In genomic region chr17:35081638-35082037, GRCh38 we compare ENCODE assay signal across 15 cellular contexts. TPM values are rescaled to one million over a fixed set of nuclear protein-coding genes. Genes with fewer than 3 reads are reported as not detected.
A peak's percentile ranks its signal among the peaks of the same experiment; 100 is the strongest.
DNase-seq lines count a peak whose midpoint lies in the region; ATAC-seq and TF ChIP-seq lines count a peak whose summit lies in the region.
"Had no signal": no experiment of that assay in that cellular context is flagged by ENCODE, and none has a peak within 500 bp of the region (broad histone marks: within the 10 kb centered on the region; RNA-seq: fewer than 3 reads in every experiment).

No MANE protein-coding gene starts in this region.

- intact Hi-C loops in CD4-positive, alpha-beta T cell (cut with DNase I, micrococcal nuclease) = loop anchor here in 1 of 2 experiments (1.0 kb wide), 1 partner anchor 8 kb away; no protein-coding TSS in a partner anchor

- no peaks in the 10 kb centered on the region for H3K27me3 ChIP-seq in CD4-positive, alpha-beta T cell (ENCODE audit: control insufficient read depth, insufficient read depth, low read length)
- H3K27me3 ChIP-seq: testis had no signal

- POLR2A ChIA-PET in CD4-positive, alpha-beta T cell (lab: Charles Lee) = interaction anchor here (0.7 to 3.1 kb wide), 7 partner anchors 8 to 86 kb away, joined by 3 to 17 read pairs (median 5); partner anchors contain the start of genes RAD51D and RFFL

- no peaks in the 10 kb centered on the region for H3K27me3 Mint-ChIP-seq in CD4-positive, alpha-beta T cell
- H3K27me3 Mint-ChIP-seq in activated T-helper 17 cell treated with anti-CD3 and anti-CD28 coated beads, Interleukin-2, amount 50 U/mL, for 72 hours = no peaks in the 10 kb centered on the region
- H3K27me3 Mint-ChIP-seq in memory B cell = no peaks in the 10 kb centered on the region
- H3K27me3 Mint-ChIP-seq: B cell had no signal

- H3K4me1 Mint-ChIP-seq in CD4-positive, alpha-beta T cell (ENCODE audit: low read depth) = peaks cover 78% of the 10 kb centered on the region
- peaks cover 52% of the 10 kb centered on the region for H3K4me1 Mint-ChIP-seq in activated T-helper 17 cell treated with anti-CD3 and anti-CD28 coated beads, Interleukin-2, amount 50 U/mL, for 72 hours
- H3K4me1 Mint-ChIP-seq in memory B cell = peaks cover 33% of the 10 kb centered on the region

- TF ChIP-seq CTCF in CD4-positive, alpha-beta T cell (IDR thresholded peaks at IDR 0.05) = no peak
- no peak for TF ChIP-seq CTCF in GM12865 (IDR thresholded peaks at IDR 0.05; ENCODE audit: insufficient read depth, low read depth, low read length, missing control alignments)

- no peak for ATAC-seq in CD4-positive, alpha-beta T cell (ENCODE audit: poor library complexity)
- no peak for ATAC-seq in activated T-helper 17 cell treated with anti-CD3 and anti-CD28 coated beads, Interleukin-2, amount 50 U/mL, for 72 hours (replicated peaks)
- ATAC-seq in memory B cell (ENCODE audit: low read depth) = no peak
- ATAC-seq: activated CD8-positive, alpha-beta T cell treated with anti-CD3 and anti-CD28 coated beads, Interleukin-2, amount 10 ng/mL, durations not matched to agents 7 days and 5 days; psoas muscle had no signal

- DNase-seq in CD4-positive, alpha-beta T cell = no peak
- DNase-seq in GM12865 (ENCODE audit: low read depth) = no peak
- no peak for DNase-seq in memory B cell (ENCODE audit: low spot score in 2 of 2)
- DNase-seq in NCI-H2081 (lab: John Stamatoyannopoulos, UW) = no peak
- no peak for DNase-seq in stimulated activated CD4-positive, alpha-beta T cell treated with anti-CD3 and anti-CD28 coated beads, Interleukin-15, amount 100 ng/mL, for 24 hours
- DNase-seq in NCI-H446 treated with DMSO at 0.1 percent for 48 hours (lab: John Stamatoyannopoulos, UW) = no peak
- DNase-seq: activated CD8-positive, alpha-beta T cell treated with anti-CD3 and anti-CD28 coated beads, Interleukin-2, amount 10 ng/mL, durations not matched to agents 7 days and 5 days; islet precursor cell; NCI-H2227 treated with DMSO at 0.1 percent for 48 hours; psoas muscle had no signal

- H3K36me3 Mint-ChIP-seq in CD4-positive, alpha-beta T cell (ENCODE audit: low read depth) = no peaks in the 10 kb centered on the region
- H3K36me3 Mint-ChIP-seq in activated T-helper 17 cell treated with anti-CD3 and anti-CD28 coated beads, Interleukin-2, amount 50 U/mL, for 72 hours (ENCODE audit: low read depth) = peaks cover 33% of the 10 kb centered on the region
- H3K36me3 Mint-ChIP-seq in memory B cell = no peaks in the 10 kb centered on the region

- peak overlapping the region; percentile 47 for H3K4me3 ChIP-seq in GM12865 (ENCODE audit: low read depth, low read length)
- H3K4me3 ChIP-seq: psoas muscle, testis had no signal

- no peaks in the 10 kb centered on the region for H3K9me3 ChIP-seq in CD4-positive, alpha-beta T cell (ENCODE audit: control insufficient read depth, low read length)
- H3K9me3 ChIP-seq: psoas muscle, testis had no signal

- H3K9me3 Mint-ChIP-seq in CD4-positive, alpha-beta T cell = no peaks in the 10 kb centered on the region
- no peaks in the 10 kb centered on the region for H3K9me3 Mint-ChIP-seq in activated T-helper 17 cell treated with anti-CD3 and anti-CD28 coated beads, Interleukin-2, amount 50 U/mL, for 72 hours
- no peaks in the 10 kb centered on the region for H3K9me3 Mint-ChIP-seq in memory B cell

- no peak overlapping the region for H3K27ac ChIP-seq in CD4-positive, alpha-beta T cell (ENCODE audit: low read depth, low read length)
- H3K27ac ChIP-seq: psoas muscle, VCaP had no signal

- H3K4me3 Mint-ChIP-seq in CD4-positive, alpha-beta T cell = no peak overlapping the region
- H3K4me3 Mint-ChIP-seq in activated T-helper 17 cell treated with anti-CD3 and anti-CD28 coated beads, Interleukin-2, amount 50 U/mL, for 72 hours = peak overlapping the region; percentile 98
- H3K4me3 Mint-ChIP-seq in memory B cell = no peak overlapping the region

- peak overlapping the region; percentile 79 for H3K27ac Mint-ChIP-seq in CD4-positive, alpha-beta T cell
- peak overlapping the region; percentile 84 for H3K27ac Mint-ChIP-seq in activated T-helper 17 cell treated with anti-CD3 and anti-CD28 coated beads, Interleukin-2, amount 50 U/mL, for 72 hours
- peak overlapping the region; percentile 9 for H3K27ac Mint-ChIP-seq in memory B cell
- H3K27ac Mint-ChIP-seq: B cell had no signal

- CTCF ChIA-PET in CD4-positive, alpha-beta T cell (lab: Charles Lee) = interaction anchor here (1.2 to 1.8 kb wide), 2 partner anchors 9 to 18 kb away, joined by 3 to 9 read pairs; partner anchors contain the start of gene RFFL

RNA-seq across cellular contexts. Expression of gene RFFL, which starts 18.1 kb away (rescaled TPM):
- total RNA-seq in CD4-positive, alpha-beta T cell = 10 to 100 TPM; 57.8 to 66.1 TPM
- 10 to 100 TPM; 32.9 to 51.1 TPM for total RNA-seq in activated T-helper 17 cell treated with anti-CD3 and anti-CD28 coated beads, Interleukin-2, amount 50 U/mL, for 72 hours

RNA-seq across cellular contexts. Expression of gene RAD51D, which starts 38.0 kb away (rescaled TPM):
- 1 to 10 TPM; 6.2 to 8.6 TPM for total RNA-seq in CD4-positive, alpha-beta T cell
- total RNA-seq in activated T-helper 17 cell treated with anti-CD3 and anti-CD28 coated beads, Interleukin-2, amount 50 U/mL, for 72 hours = 10 to 100 TPM; 23.9 to 36.6 TPM

RNA-seq across cellular contexts. Expression of gene FNDC8, which starts 39.8 kb away (rescaled TPM):
- total RNA-seq in CD4-positive, alpha-beta T cell = not detected
- total RNA-seq in activated T-helper 17 cell treated with anti-CD3 and anti-CD28 coated beads, Interleukin-2, amount 50 U/mL, for 72 hours = not detected
- total RNA-seq: activated CD8-positive, alpha-beta T cell treated with anti-CD3 and anti-CD28 coated beads, Interleukin-2, amount 10 ng/mL, durations not matched to agents 7 days and 5 days; B cell; mesenteric fat pad; psoas muscle had no signal

Comparison
In these comparisons a context has a peak if more than half of its experiments do, and no peak if none do; other contexts are left out.
1. H3K27ac Mint-ChIP-seq: peak in every context shown above with its lines; median percentile 84 in activated T-helper 17 cell treated with anti-CD3 and anti-CD28 coated beads, Interleukin-2, amount 50 U/mL, for 72 hours; 79 in CD4-positive, alpha-beta T cell; 9 in memory B cell.